ENCODE assay signal across 16 cellular contexts in genomic region chr12:62523619-62524018, GRCh38. TPM values are rescaled to one million over a fixed set of nuclear protein-coding genes. Genes with fewer than 3 reads are reported as not detected.
DNase-seq lines count a peak whose midpoint lies in the region; ATAC-seq, FAIRE-seq and TF ChIP-seq lines count a peak whose summit lies in the region.
"Had no signal": no experiment of that assay in that cellular context is flagged by ENCODE, and none has a peak within 500 bp of the region (broad histone marks: within the 10 kb centered on the region; RNA-seq: fewer than 3 reads in every experiment).

No MANE protein-coding gene starts in this region.

- H3K27me3 Mint-ChIP-seq in natural killer cell treated with Interleukin-12 subunit alpha and Interleukin-12 subunit beta and Interleukin-15 and Interleukin-18, amount 100 ng/mL, for 72 hours, result no peaks in the 10 kb centered on the region
- no peaks in the 10 kb centered on the region for H3K27me3 Mint-ChIP-seq in natural killer cell (ENCODE audit: low read depth in 2 of 2)

- H3K79me2 ChIP-seq in HepG2 (ENCODE audit: insufficient read depth, low read length), result no peaks in the 10 kb centered on the region

- POLR2A ChIA-PET in HepG2 (lab: Yijun Ruan, JAX), result no interaction called here

- no peak overlapping the region for H3K9ac ChIP-seq in HepG2 (ENCODE audit: insufficient read depth, low read depth, low read length)
- H3K9ac ChIP-seq: GM23248, SK-N-SH had no signal

- CTCF ChIA-PET in HepG2 (lab: Yijun Ruan, JAX; ENCODE audit: low intra/inter-chr PET ratio, low total read pairs), result no interaction called here

- TF ChIP-seq CTCF in natural killer cell (IDR thresholded peaks at IDR 0.05) (no peak), VCaP (conservative IDR thresholded peaks at IDR 0.05) (no peak), HepG2 (CRISPR knock-in tag; IDR thresholded peaks at IDR 0.05) (no peak)

- H3K4me1 ChIP-seq in HepG2 (ENCODE audit: insufficient read depth, low read length) (peaks cover 13% of the 10 kb centered on the region), small intestine (ENCODE audit: control insufficient read depth in 2 of 2, insufficient read depth in 1 of 2, low read depth in 1 of 2, low read length in 1 of 2) (no peaks in the 10 kb centered on the region)

- H3K4me3 ChIP-seq in HepG2 (replicated peaks in 1 of 3; ENCODE audit: insufficient read depth in 1 of 3, low read depth in 2 of 3, low read length in 3 of 3) (no peak overlapping the region), small intestine (ENCODE audit: low read depth in 1 of 2, low read length in 2 of 2) (no peak overlapping the region)
- H3K4me3 ChIP-seq: GM23248 had no signal

- H3K4me1 Mint-ChIP-seq in natural killer cell treated with Interleukin-12 subunit alpha and Interleukin-12 subunit beta and Interleukin-15 and Interleukin-18, amount 100 ng/mL, for 72 hours (ENCODE audit: low read depth in 2 of 2), result peaks cover 31% of the 10 kb centered on the region in 2 donors
- H3K4me1 Mint-ChIP-seq in natural killer cell, result peaks cover 12 to 14% of the 10 kb centered on the region in 2 donors

- ATAC-seq in natural killer cell treated with Interleukin-12 subunit alpha and Interleukin-12 subunit beta and Interleukin-15 and Interleukin-18, amount 100 ng/mL, for 72 hours, result no peak
- ATAC-seq in natural killer cell (no peak), HepG2 (no peak; the same call in 2 of the 3 replicates), SK-N-SH treated with all-trans-retinoic acid at 6 μM for 48 hours (no peak)
- ATAC-seq: CD8-positive, alpha-beta T cell had no signal

- no peaks in the 10 kb centered on the region for H3K9me3 Mint-ChIP-seq in natural killer cell treated with Interleukin-12 subunit alpha and Interleukin-12 subunit beta and Interleukin-15 and Interleukin-18, amount 100 ng/mL, for 72 hours
- no peaks in the 10 kb centered on the region for H3K9me3 Mint-ChIP-seq in natural killer cell
- H3K9me3 Mint-ChIP-seq: CD8-positive, alpha-beta T cell had no signal

- WGBS in HepG2 (ENCODE audit: low lambda C conversion rate), result 46% methylated on average over 1 of the region's 1 CpG
- WGBS in small intestine, 3 donors, result 18 to 53% (median 26%) methylated on average over 1 of the region's 1 CpG

- H3K27ac Mint-ChIP-seq in natural killer cell treated with Interleukin-12 subunit alpha and Interleukin-12 subunit beta and Interleukin-15 and Interleukin-18, amount 100 ng/mL, for 72 hours, result peak overlapping the region; percentile 87 to 92
- peak overlapping the region in 1 of 2 donors; percentile 29 for H3K27ac Mint-ChIP-seq in natural killer cell
- H3K27ac Mint-ChIP-seq: CD8-positive, alpha-beta T cell had no signal

- intact Hi-C loops in natural killer cell (cut with micrococcal nuclease) (no loop called here), HepG2 (cut with micrococcal nuclease; ENCODE audit: unreplicated experiment) (no loop called here)

- in situ Hi-C loops in HepG2 (cut with HindIII; ENCODE audit: extremely low pct_ligation_motif_present, low pct_unique_long_range_greater_than_20kb), result no loop called here

- DNase-seq in natural killer cell treated with Interleukin-12 subunit alpha and Interleukin-12 subunit beta and Interleukin-15 and Interleukin-18, amount 100 ng/mL, for 72 hours (ENCODE audit: low spot score), result no peak
- DNase-seq in natural killer cell (no peak), HepG2 (ENCODE audit: low spot score) (no peak), small intestine (peak; percentile 69), NCI-H1092 treated with DMSO at 0.1 percent for 48 hours (lab: John Stamatoyannopoulos, UW) (no peak), NOMO-1 treated with dmso at 0.1 percent for 144 hours (lab: John Stamatoyannopoulos, UW; ENCODE audit: unreplicated experiment) (no peak)
- DNase-seq: BE2C; CD8-positive, alpha-beta T cell; HCEC 1CT; NCI-H146; Right ventricle myocardium superior; SK-N-SH had no signal

- H3K4me3 Mint-ChIP-seq in natural killer cell treated with Interleukin-12 subunit alpha and Interleukin-12 subunit beta and Interleukin-15 and Interleukin-18, amount 100 ng/mL, for 72 hours, result peak overlapping the region; percentile 62
- H3K4me3 Mint-ChIP-seq in natural killer cell, result no peak overlapping the region
- H3K4me3 Mint-ChIP-seq: CD8-positive, alpha-beta T cell had no signal

- FAIRE-seq in HepG2 (lab: Jason Lieb, UNC), result no peak
- no peak for FAIRE-seq in small intestine (lab: Jason Lieb, UNC)
- FAIRE-seq: RCC 7860 had no signal

- H3K27ac ChIP-seq in VCaP (peak overlapping the region; percentile 26), HepG2 (ENCODE audit: extremely low read length, insufficient read depth, low read length) (no peak overlapping the region), small intestine (ENCODE audit: low read depth in 1 of 2, low read length in 1 of 2) (no peak overlapping the region)
- H3K27ac ChIP-seq: GM23248 had no signal

- H3K36me3 Mint-ChIP-seq in natural killer cell treated with Interleukin-12 subunit alpha and Interleukin-12 subunit beta and Interleukin-15 and Interleukin-18, amount 100 ng/mL, for 72 hours, result no peaks in the 10 kb centered on the region
- H3K36me3 Mint-ChIP-seq in natural killer cell, result no peaks in the 10 kb centered on the region

- TF ChIP-seq POLR2A in HepG2 (IDR thresholded peaks at IDR 0.05; ENCODE audit: insufficient read depth in 1 of 2, low read depth in 2 of 2, low read length in 2 of 2), result no peak

- no TSS peak for BruUV-seq in HepG2 (replicated peaks; lab: Mats Ljungman, UMichigan)

- H3K9me3 ChIP-seq in HepG2 (ENCODE audit: low read length) (no peaks in the 10 kb centered on the region), small intestine (ENCODE audit: control insufficient read depth, low read depth) (no peaks in the 10 kb centered on the region)
- H3K9me3 ChIP-seq: BE2C, SK-N-SH had no signal

- H3K27me3 ChIP-seq in HepG2 (ENCODE audit: control insufficient read depth in 1 of 2, insufficient read depth in 2 of 2, low read length in 2 of 2) (no peaks in the 10 kb centered on the region), small intestine (ENCODE audit: control insufficient read depth in 2 of 2, insufficient read depth in 2 of 2, low read length in 2 of 2) (no peaks in the 10 kb centered on the region)
- H3K27me3 ChIP-seq: BE2C had no signal

- H4K20me1 ChIP-seq in HepG2 (ENCODE audit: insufficient read depth, low read length), result no peaks in the 10 kb centered on the region

- no peak for TF ChIP-seq RAD21 in HepG2 (CRISPR knock-in tag; IDR thresholded peaks at IDR 0.05)

- no peak overlapping the region for H2AFZ ChIP-seq in HepG2 (ENCODE audit: low read length)
- H2AFZ ChIP-seq: GM23248 had no signal

- no peak for TF ChIP-seq EP300 in HepG2 (IDR thresholded peaks at IDR 0.05; ENCODE audit: low read depth in 2 of 2, low read length in 2 of 2)
- TF ChIP-seq EP300 in HepG2 (CRISPR knock-in tag; IDR thresholded peaks at IDR 0.05; ENCODE audit: borderline replicate concordance), result no peak

- H3K36me3 ChIP-seq in HepG2 (replicated peaks in 1 of 2; ENCODE audit: control insufficient read depth in 1 of 2, insufficient read depth in 2 of 2, low read length in 2 of 2) (peaks cover 0 to 9% of the 10 kb centered on the region in 2 experiments; a peak in 2 of 5 replicates), small intestine (ENCODE audit: control insufficient read depth in 2 of 2, insufficient read depth in 2 of 2, low read length in 2 of 2) (no peaks in the 10 kb centered on the region)

- H3K4me2 ChIP-seq in HepG2 (ENCODE audit: low read depth, low read length), result no peak overlapping the region
- H3K4me2 ChIP-seq: SK-N-SH had no signal

TF ChIP-seq in HepG2, 621 proteins besides CTCF, POLR2A, EP300 and RAD21 (continues in another document):
- TF ChIP-seq ZNF841 (CRISPR knock-in tag; IDR thresholded peaks at IDR 0.05; ENCODE audit: borderline replicate concordance), result no peak
- TF ChIP-seq YEATS2 (CRISPR knock-in tag; IDR thresholded peaks at IDR 0.05; ENCODE audit: borderline replicate concordance), result no peak
- TF ChIP-seq IKZF1 (IDR thresholded peaks at IDR 0.05), result no peak
- TF ChIP-seq MAFK (conservative IDR thresholded peaks at IDR 0.05 in 1 of 2, IDR thresholded peaks at IDR 0.05 in 1 of 2; ENCODE audit: low read length in 2 of 2), result peak; percentile 54 to 69

TF ChIP-seq in SK-N-SH treated with all-trans-retinoic acid at 6 μM for 48 hours, 23 proteins besides CTCF, POLR2A, EP300 and RAD21 (continues in another document):
- TF ChIP-seq GLIS3 (CRISPR knock-in tag; IDR thresholded peaks at IDR 0.05) (no peak), ZNF565 (CRISPR knock-in tag; conservative IDR thresholded peaks at IDR 0.05; ENCODE audit: low read depth) (no peak)

RNA-seq across cellular contexts. Expression of gene MON2, which starts 57.0 kb away (rescaled TPM):
- 10 to 100 TPM; 80.1 to 89.9 TPM for total RNA-seq in natural killer cell treated with Interleukin-12 subunit alpha and Interleukin-12 subunit beta and Interleukin-15 and Interleukin-18, amount 100 ng/mL, for 72 hours
- 100 to 1,000 TPM in 1 of 3 donors, 10 to 100 TPM in 2; 80.0 to 100 (median 86.7) TPM for total RNA-seq in natural killer cell
- 24.8 and 34.0 TPM in 2 replicates for total RNA-seq in HepG2 (2016; rRNA removed; fragmentation: Illumina TruSeq; extraction: Trizol)
- 3.0 and 4.5 TPM in 2 replicates for total RNA-seq in HepG2 (2016; cell fraction: cytosol; rRNA removed; fragmentation: Illumina TruSeq; extraction: Trizol; ENCODE audit: low read depth)
- total RNA-seq in HepG2 (2016; cell fraction: insoluble cytoplasmic fraction; rRNA removed; fragmentation: Illumina TruSeq; extraction: Trizol), result 24.5 and 34.0 TPM in 2 replicates
- total RNA-seq in HepG2 (2016; cell fraction: membrane; rRNA removed; fragmentation: Illumina TruSeq; extraction: Trizol), result 5.0 and 5.5 TPM in 2 replicates
- 54.8 and 57.7 TPM in 2 replicates for total RNA-seq in HepG2 (2016; cell fraction: nucleus; rRNA removed; fragmentation: Illumina TruSeq; extraction: Trizol)
- polyA plus RNA-seq in HepG2 (2011; rRNA removed), result 8.7 and 10.5 TPM in 2 replicates
- polyA plus RNA-seq in HepG2 (2011; cell fraction: cytosol; rRNA removed), result 2.0 and 4.2 TPM in 2 replicates
- polyA plus RNA-seq in HepG2 (2011; cell fraction: nucleus; rRNA removed), result 18.1 and 25.5 TPM in 2 replicates
- 11.7 and 15.4 TPM in 2 replicates for polyA plus RNA-seq in HepG2 (2012)
- polyA plus RNA-seq in HepG2 (2016; cell fraction: cytosol; fragmentation: Illumina TruSeq; extraction: Trizol; ENCODE audit: low read depth), result 0.35 and 0.85 TPM in 2 replicates
- polyA plus RNA-seq in HepG2 (2016; cell fraction: insoluble cytoplasmic fraction; fragmentation: Illumina TruSeq; extraction: Trizol; ENCODE audit: low read depth), result 18.1 and 20.8 TPM in 2 replicates
- polyA plus RNA-seq in HepG2 (2016; cell fraction: membrane; fragmentation: Illumina TruSeq; extraction: Trizol; ENCODE audit: low read depth), result 0.91 and 1.5 TPM in 2 replicates
- 61.9 and 62.6 TPM in 2 replicates for polyA plus RNA-seq in HepG2 (2016; cell fraction: nucleus; fragmentation: Illumina TruSeq; extraction: Trizol; ENCODE audit: insufficient read depth, low read depth)
- polyA minus RNA-seq in HepG2 (2011; rRNA and poly(A)+ RNA removed; ENCODE audit: low replicate concordance), result 13.6 and 14.8 TPM in 2 replicates
- polyA minus RNA-seq in HepG2 (2011; cell fraction: cytosol; rRNA and poly(A)+ RNA removed), result 9.7 and 12.8 TPM in 2 replicates
- polyA minus RNA-seq in HepG2 (2011; cell fraction: nucleus; rRNA and poly(A)+ RNA removed), result 98.0 and 102 TPM in 2 replicates
- polyA plus RNA-seq in small intestine, result 1 to 10 TPM; 7.1 to 9.6 (median 8.9) TPM
